15 cellular contexts compared by ENCODE assay signal in genomic region chr5:133387091-133387490, GRCh38.
"Had no signal": no experiment of that assay in that cellular context is flagged by ENCODE, and none has a peak within 500 bp of the region (broad histone marks: within the 10 kb centered on the region; RNA-seq: fewer than 3 reads in every experiment).

No MANE protein-coding gene starts in this region.

- H3K36me3 ChIP-seq: ascending aorta, breast epithelium, gastroesophageal sphincter, left ventricle myocardium inferior, transverse colon had no signal

- H3K4me1 ChIP-seq: ascending aorta, breast epithelium, gastroesophageal sphincter, transverse colon had no signal

- ATAC-seq: activated CD4-positive, CD25-positive, alpha-beta regulatory T cell treated with anti-CD3 and anti-CD28 coated beads, Interleukin-2, amount 50 U/mL, for 24 hours; gastroesophageal sphincter; mucosa of descending colon; naive thymus-derived CD4-positive, alpha-beta T cell; stimulated activated effector memory CD8-positive, alpha-beta T cell treated with anti-CD3 and anti-CD28 coated beads, Interleukin-12 subunit alpha, Interleukin-12 subunit beta, amount 100 ng/mL, for 72 hours; T-cell had no signal

- H3K9me3 ChIP-seq: ascending aorta, breast epithelium, gastroesophageal sphincter, left ventricle myocardium inferior, mucosa of descending colon, SK-N-SH, transverse colon had no signal

- DNase-seq: dermis blood vessel endothelial cell; erythroblast; left ventricle myocardium inferior; mucosa of descending colon; naive thymus-derived CD4-positive, alpha-beta T cell; retina; SK-N-SH; T-cell; T1000; transverse colon had no signal

- H3K4me2 ChIP-seq: SK-N-SH had no signal

- H3K27ac ChIP-seq: ascending aorta, breast epithelium, gastroesophageal sphincter, left ventricle myocardium inferior, transverse colon had no signal

- H3K27me3 ChIP-seq: ascending aorta, breast epithelium, transverse colon had no signal

- H3K4me3 ChIP-seq: ascending aorta, breast epithelium, gastroesophageal sphincter, left ventricle myocardium inferior, mucosa of descending colon, transverse colon had no signal

- H3K9ac ChIP-seq: SK-N-SH had no signal

- H3K9me2 ChIP-seq: SK-N-SH had no signal
